In genomic region chr2:62147610-62148301, GRCh38 we compare ENCODE assay signal across 17 cellular contexts. TPM values are rescaled to one million over a fixed set of nuclear protein-coding genes. Genes with fewer than 3 reads are reported as not detected.
DNase-seq lines count a peak whose midpoint lies in the region; ATAC-seq and TF ChIP-seq lines count a peak whose summit lies in the region.
"Had no signal": no experiment of that assay in that cellular context is flagged by ENCODE, and none has a peak within 500 bp of the region (broad histone marks: within the 10 kb centered on the region; RNA-seq: fewer than 3 reads in every experiment).

No MANE protein-coding gene starts in this region.

- H3F3A ChIP-seq in SK-N-SH (replicated peaks; ENCODE audit: insufficient read depth) (peaks cover 35% of the 10 kb centered on the region), PC-9 (ENCODE audit: insufficient read depth, low read depth) (peaks cover 19% of the 10 kb centered on the region; the same call in 1 of the 2 replicates)

- TF ChIP-seq RAD21 in SK-N-SH (IDR thresholded peaks at IDR 0.05; ENCODE audit: low read length), result no peak

- ATAC-seq in SK-N-SH treated with all-trans-retinoic acid at 6 μM for 48 hours (no peak; the same call in 2 of the 3 replicates), GM21515 (IDR thresholded peaks at IDR 0.05; ENCODE audit: unreplicated experiment) (no peak)
- ATAC-seq: activated T-cell treated with anti-CD3 and anti-CD28 coated beads, Interleukin-2, amount 50 U/mL, for 4 hours; HepG2; Right ventricle myocardium inferior had no signal

- no peaks in the 10 kb centered on the region for H3K9me3 Mint-ChIP-seq in progenitor cell of endocrine pancreas (ENCODE audit: low read depth)
- no peaks in the 10 kb centered on the region for H3K9me3 Mint-ChIP-seq in Calu3 (ENCODE audit: low read depth, unreplicated experiment)
- H3K9me3 Mint-ChIP-seq: activated T-cell treated with anti-CD3 and anti-CD28 coated beads, Interleukin-2, amount 50 U/mL, for 4 hours had no signal

- H4K20me1 ChIP-seq in SK-N-SH (ENCODE audit: insufficient read depth), result no peaks in the 10 kb centered on the region
- no peaks in the 10 kb centered on the region for H4K20me1 ChIP-seq in PC-9 (ENCODE audit: insufficient read depth)

- H3K9me3 ChIP-seq in SK-N-SH, result no peaks in the 10 kb centered on the region
- no peaks in the 10 kb centered on the region for H3K9me3 ChIP-seq in PC-9 (ENCODE audit: insufficient read depth, low read depth)
- H3K9me3 ChIP-seq in skeletal muscle satellite cell (replicated peaks; ENCODE audit: low read length), result no peaks in the 10 kb centered on the region

- no peak for TF ChIP-seq EP300 in SK-N-SH (IDR thresholded peaks at IDR 0.05; ENCODE audit: borderline replicate concordance in 1 of 2, low read depth in 1 of 2, low read length in 1 of 2)

- no peaks in the 10 kb centered on the region for H3K4me1 Mint-ChIP-seq in progenitor cell of endocrine pancreas (ENCODE audit: low read depth)
- peaks cover 7% of the 10 kb centered on the region for H3K4me1 Mint-ChIP-seq in Calu3 (ENCODE audit: low read depth, unreplicated experiment)

- H3K27me3 Mint-ChIP-seq in progenitor cell of endocrine pancreas, result no peaks in the 10 kb centered on the region
- no peaks in the 10 kb centered on the region for H3K27me3 Mint-ChIP-seq in Calu3 (ENCODE audit: unreplicated experiment)

- TF ChIP-seq CTCF in SK-N-SH (IDR thresholded peaks at IDR 0.05) (no peak), PC-9 (conservative IDR thresholded peaks at IDR 0.05) (no peak), progenitor cell of endocrine pancreas (IDR thresholded peaks at IDR 0.05; ENCODE audit: unreplicated experiment) (no peak), Calu3 (IDR thresholded peaks at IDR 0.05; ENCODE audit: unreplicated experiment) (no peak)

- H3K27me3 ChIP-seq in SK-N-SH (ENCODE audit: insufficient read depth) (no peaks in the 10 kb centered on the region), PC-9 (ENCODE audit: insufficient read depth, low read depth) (no peaks in the 10 kb centered on the region), skeletal muscle satellite cell (ENCODE audit: control insufficient read depth, insufficient read depth, low read length) (no peaks in the 10 kb centered on the region)

- peaks cover 15 to 25% of the 10 kb centered on the region in 2 experiments; a peak in 3 of 4 replicates for H3K4me1 ChIP-seq in SK-N-SH (ENCODE audit: control insufficient read depth in 1 of 2, insufficient read depth in 2 of 2, low read depth in 1 of 2, low read length in 1 of 2)
- H3K4me1 ChIP-seq in PC-9 (replicated peaks; ENCODE audit: insufficient read depth), result peaks cover 39% of the 10 kb centered on the region
- H3K4me1 ChIP-seq in skeletal muscle satellite cell (ENCODE audit: control insufficient read depth, insufficient read depth, low read length), result peaks cover 34% of the 10 kb centered on the region

- WGBS in SK-N-SH (ENCODE audit: low lambda C conversion rate), result 43% methylated on average over 4 of the region's 4 CpGs

- no peak overlapping the region for H3K9ac ChIP-seq in SK-N-SH
- no peak overlapping the region for H3K9ac ChIP-seq in skeletal muscle satellite cell (ENCODE audit: low read depth, low read length)

- H3K27ac Mint-ChIP-seq in progenitor cell of endocrine pancreas (no peak overlapping the region), Calu3 (ENCODE audit: unreplicated experiment) (no peak overlapping the region)

- H3K4me3 Mint-ChIP-seq in progenitor cell of endocrine pancreas (ENCODE audit: low read depth) (no peak overlapping the region), Calu3 (ENCODE audit: low read depth, unreplicated experiment) (no peak overlapping the region)
- H3K4me3 Mint-ChIP-seq: activated T-cell treated with anti-CD3 and anti-CD28 coated beads, Interleukin-2, amount 50 U/mL, for 4 hours had no signal

- no peaks in the 10 kb centered on the region for H3K9me2 ChIP-seq in SK-N-SH
- no peaks in the 10 kb centered on the region for H3K9me2 ChIP-seq in PC-9 (ENCODE audit: insufficient read depth)

- H3K36me3 ChIP-seq in SK-N-SH (replicated peaks in 1 of 2; ENCODE audit: control insufficient read depth in 1 of 2, insufficient read depth in 2 of 2, low read length in 1 of 2), result no peaks in the 10 kb centered on the region
- no peaks in the 10 kb centered on the region for H3K36me3 ChIP-seq in PC-9 (ENCODE audit: low read depth)
- H3K36me3 ChIP-seq in skeletal muscle satellite cell (ENCODE audit: insufficient read depth, low read length), result no peaks in the 10 kb centered on the region

- H3K79me2 ChIP-seq in SK-N-SH (ENCODE audit: insufficient read depth) (no peaks in the 10 kb centered on the region), PC-9 (ENCODE audit: low read depth) (no peaks in the 10 kb centered on the region)

- H2AFZ ChIP-seq in SK-N-SH (ENCODE audit: low read depth), result no peak overlapping the region
- H2AFZ ChIP-seq in PC-9, result no peak overlapping the region

- H3K27ac ChIP-seq in SK-N-SH (ENCODE audit: low read depth in 2 of 2, low read length in 1 of 2) (peak overlapping the region in 1 of 2 experiments; percentile 61; a peak in 2 of 4 replicates), PC-9 (peak overlapping the region; percentile 42)

- BruUV-seq in PC-9 (replicated peaks; lab: Mats Ljungman, UMichigan), result no TSS peak
- BruUV-seq in Calu3 (replicated peaks; lab: Mats Ljungman, UMichigan), result no TSS peak

- H3K36me3 Mint-ChIP-seq in progenitor cell of endocrine pancreas (ENCODE audit: insufficient read depth) (no peaks in the 10 kb centered on the region), Calu3 (ENCODE audit: insufficient read depth, unreplicated experiment) (no peaks in the 10 kb centered on the region)

- DNase-seq in SK-N-SH, result no peak
- DNase-seq in PC-9, result peak in 1 of 2 experiments; percentile 54
- DNase-seq in fibroblast of gingiva (ENCODE audit: low read depth), result peak; percentile 93
- DNase-seq in progenitor cell of endocrine pancreas (ENCODE audit: low spot score, unreplicated experiment), result no peak
- no peak for DNase-seq in Calu3
- DNase-seq: activated CD4-positive, alpha-beta T cell treated with anti-CD3 and anti-CD28 coated beads, Interleukin-2, amount 50 U/mL, for 1 hour; activated T-cell treated with anti-CD3 and anti-CD28 coated beads, Interleukin-2, amount 50 U/mL, for 4 hours; amygdala; kidney; NCI-H1694 treated with DMSO at 0.1 percent for 48 hours; NCI-H526 treated with DMSO at 0.1 percent for 48 hours; T-helper 9 cell had no signal

- intact Hi-C loops in PC-9 (cut with micrococcal nuclease; ENCODE audit: unreplicated experiment), result no loop called here
- intact Hi-C loops in Calu3 (cut with micrococcal nuclease; ENCODE audit: unreplicated experiment), result no loop called here

- CTCF ChIA-PET in SK-N-SH (lab: Yijun Ruan, JAX), result no interaction called here
- CTCF ChIA-PET in PC-9 (lab: Charles Lee), result interaction anchor here (0.6 kb wide), 2 partner anchors 31 to 208 kb away, joined by 4 to 10 read pairs; no protein-coding TSS in a partner anchor
- CTCF ChIA-PET in Calu3 (lab: Charles Lee), result no interaction called here

- POLR2A ChIA-PET in SK-N-SH (lab: Yijun Ruan, JAX) (no interaction called here), PC-9 (lab: Charles Lee; ENCODE audit: unreplicated experiment) (no interaction called here)

- H3K4me2 ChIP-seq in SK-N-SH, result peak overlapping the region; percentile 16; the same call in 1 of the 2 replicates
- 0 out of 2 replicates have a peak overlapping the region, but pooled peaks have one; percentile 2 for H3K4me2 ChIP-seq in PC-9
- peak overlapping the region; percentile 19 for H3K4me2 ChIP-seq in skeletal muscle satellite cell (ENCODE audit: low read length)

- H3K4me3 ChIP-seq in SK-N-SH (ENCODE audit: low read depth in 2 of 2, low read length in 1 of 2) (no peak overlapping the region), PC-9 (no peak overlapping the region), skeletal muscle satellite cell (ENCODE audit: low read length) (no peak overlapping the region)

TF ChIP-seq in SK-N-SH, 30 proteins besides CTCF, POLR2A, EP300 and RAD21:
- TF ChIP-seq CHD2 (IDR thresholded peaks at IDR 0.05; ENCODE audit: low read length, partially characterized antibody), result no peak
- TF ChIP-seq JUND (IDR thresholded peaks at IDR 0.05), result no peak
- TF ChIP-seq GABPA (IDR thresholded peaks at IDR 0.05; ENCODE audit: low read depth), result no peak
- peak; percentile 41; the same call in 1 of the 2 replicates for TF ChIP-seq FOSL2 (IDR thresholded peaks at IDR 0.05; ENCODE audit: borderline replicate concordance, low read depth)

TF ChIP-seq in SK-N-SH treated with all-trans-retinoic acid at 6 μM for 48 hours, 23 proteins besides CTCF, POLR2A, EP300 and RAD21 (continues in another document):
- TF ChIP-seq ZNF70 (CRISPR knock-in tag; IDR thresholded peaks at IDR 0.05) (no peak), CSDC2 (CRISPR knock-in tag; IDR thresholded peaks at IDR 0.05) (no peak), PATZ1 (CRISPR knock-in tag; IDR thresholded peaks at IDR 0.05; ENCODE audit: borderline replicate concordance) (no peak)

RNA-seq across cellular contexts. Expression of gene B3GNT2, which starts 48.2 kb away (rescaled TPM):
- polyA plus RNA-seq in SK-N-SH (2012; rRNA removed), result 6.3 and 8.4 TPM in 2 replicates
- 8.4 and 9.0 TPM in 2 replicates for polyA plus RNA-seq in SK-N-SH (2012; cell fraction: cytosol; rRNA removed)
- 2.8 and 4.7 TPM in 2 replicates for polyA plus RNA-seq in SK-N-SH (2012; cell fraction: nucleus; rRNA removed)
- total RNA-seq in PC-9 (2021), result 30.8 and 30.9 TPM in 2 replicates
- 16.2 and 17.5 TPM in 2 replicates for total RNA-seq in skeletal muscle satellite cell (2012; rRNA removed)
- total RNA-seq in progenitor cell of endocrine pancreas, result 17.4 and 18.5 TPM in 2 replicates
- total RNA-seq in Calu3 (2022), result 23.8 and 27.0 TPM in 2 replicates
